ENCODE assay signal across 8 cellular contexts in genomic region chr7:128322040-128322643, GRCh38. TPM values are rescaled to one million over a fixed set of nuclear protein-coding genes. Genes with fewer than 3 reads are reported as not detected.
DNase-seq lines count a peak whose midpoint lies in the region; ATAC-seq and TF ChIP-seq lines count a peak whose summit lies in the region.

No MANE protein-coding gene starts in this region.

- no peaks in the 10 kb centered on the region for H3K27me3 ChIP-seq in left ventricle myocardium inferior (ENCODE audit: low read depth)

- H3K4me3 Mint-ChIP-seq in WTC11 = no peak overlapping the region
- H3K4me3 Mint-ChIP-seq in stimulated activated naive CD8-positive, alpha-beta T cell treated with anti-CD3 and anti-CD28 coated beads, Interleukin-15, amount 100 ng/mL, for 72 hours = no peak overlapping the region

- intact Hi-C loops in left ventricle myocardium inferior (cut with micrococcal nuclease) = no loop called here

- peaks cover 71% of the 10 kb centered on the region for H3K36me3 Mint-ChIP-seq in WTC11

- H3K27me3 Mint-ChIP-seq in WTC11 (ENCODE audit: low read depth) = no peaks in the 10 kb centered on the region
- no peaks in the 10 kb centered on the region for H3K27me3 Mint-ChIP-seq in stimulated activated naive CD8-positive, alpha-beta T cell treated with anti-CD3 and anti-CD28 coated beads, Interleukin-15, amount 100 ng/mL, for 72 hours

- H3K9me3 Mint-ChIP-seq in WTC11 = no peaks in the 10 kb centered on the region
- no peaks in the 10 kb centered on the region for H3K9me3 Mint-ChIP-seq in stimulated activated naive CD8-positive, alpha-beta T cell treated with anti-CD3 and anti-CD28 coated beads, Interleukin-15, amount 100 ng/mL, for 72 hours

- no peak overlapping the region for H3K27ac Mint-ChIP-seq in WTC11
- H3K27ac Mint-ChIP-seq in stimulated activated naive CD8-positive, alpha-beta T cell treated with anti-CD3 and anti-CD28 coated beads, Interleukin-15, amount 100 ng/mL, for 72 hours = peak overlapping the region in 1 of 2 donors; percentile 48

- CTCF ChIA-PET in WTC11 (lab: Charles Lee) = interaction anchor here (0.7 to 2.1 kb wide), 5 partner anchors 66 to 156 kb away, joined by 3 to 10 read pairs (median 3); no protein-coding TSS in a partner anchor

- DNase-seq in NCI-H82 (lab: John Stamatoyannopoulos, UW) (peak; percentile 51), NCI-H82 treated with DMSO at 0.1 percent for 48 hours (lab: John Stamatoyannopoulos, UW; ENCODE audit: unreplicated experiment) (no peak), LNCaP clone FGC (ENCODE audit: low read depth) (peak; percentile 31), WTC11 (ENCODE audit: low spot score) (no peak), left ventricle myocardium inferior (no peak), T-helper 9 cell (no peak)
- DNase-seq in stimulated activated naive CD8-positive, alpha-beta T cell treated with anti-CD3 and anti-CD28 coated beads, Interleukin-15, amount 100 ng/mL, for 72 hours = no peak
- no peak for DNase-seq in effector CD8-positive, alpha-beta T cell (lab: John Stamatoyannopoulos, UW)

- no peaks in the 10 kb centered on the region for H3K9me3 ChIP-seq in left ventricle myocardium inferior (replicated peaks)

- H3K36me3 ChIP-seq in left ventricle myocardium inferior = peaks cover 91% of the 10 kb centered on the region

- H3K27ac ChIP-seq in left ventricle myocardium inferior (replicated peaks) = peak overlapping the region; percentile 79

- peak; percentile 76 for ATAC-seq in WTC11
- ATAC-seq in stimulated activated naive CD8-positive, alpha-beta T cell treated with anti-CD3 and anti-CD28 coated beads, Interleukin-15, amount 100 ng/mL, for 72 hours = peak; percentile 82

- POLR2A ChIA-PET in WTC11 (lab: Charles Lee) = no interaction called here

- peaks cover 32% of the 10 kb centered on the region for H3K4me1 ChIP-seq in left ventricle myocardium inferior

- H3K4me3 ChIP-seq in LNCaP clone FGC (ENCODE audit: low read depth, low read length) (no peak overlapping the region), left ventricle myocardium inferior (no peak overlapping the region)

- no peaks in the 10 kb centered on the region for H3K4me1 Mint-ChIP-seq in WTC11
- H3K4me1 Mint-ChIP-seq in stimulated activated naive CD8-positive, alpha-beta T cell treated with anti-CD3 and anti-CD28 coated beads, Interleukin-15, amount 100 ng/mL, for 72 hours = peaks cover 32% of the 10 kb centered on the region

- TF ChIP-seq CTCF in LNCaP clone FGC (IDR thresholded peaks at IDR 0.05; ENCODE audit: control insufficient read depth, extremely low read depth, insufficient read depth) (peak; percentile 74), WTC11 (IDR thresholded peaks at IDR 0.05) (no peak), left ventricle myocardium inferior (IDR thresholded peaks at IDR 0.05; ENCODE audit: borderline replicate concordance) (peak; percentile 50)

TF ChIP-seq in WTC11, 78 proteins besides CTCF, POLR2A, EP300 and RAD21:
- TF ChIP-seq FOXP1 (CRISPR knock-in tag; IDR thresholded peaks at IDR 0.05; ENCODE audit: borderline replicate concordance) = no peak

RNA-seq across cellular contexts. Expression of gene RBM28, which starts 21.6 kb away (rescaled TPM):
- total RNA-seq in WTC11 (2021) (51.5 to 66.1 TPM (median 56.2 TPM) in 3 replicates), left ventricle myocardium inferior (35.7 TPM)

RNA-seq across cellular contexts. Expression of gene PRRT4, which starts 39.3 kb away (rescaled TPM):
- total RNA-seq in WTC11 (2021) (0.92 to 1.5 TPM (median 1.2 TPM) in 3 replicates), left ventricle myocardium inferior (1.6 TPM)

Comparison
In these comparisons a context has a peak if more than half of its experiments do, and no peak if none do; other contexts are left out.
1. DNase-seq: peak in NCI-H82 (single experiment) and LNCaP clone FGC (single experiment); none in NCI-H82 treated with DMSO at 0.1 percent for 48 hours (single experiment), WTC11 (single experiment), left ventricle myocardium inferior (single experiment), stimulated activated naive CD8-positive, alpha-beta T cell treated with anti-CD3 and anti-CD28 coated beads, Interleukin-15, amount 100 ng/mL, for 72 hours (0 of 2), T-helper 9 cell (single experiment) and effector CD8-positive, alpha-beta T cell (single experiment).